ENCODE assay signal across 9 cellular contexts in the genomic region with DNA sequence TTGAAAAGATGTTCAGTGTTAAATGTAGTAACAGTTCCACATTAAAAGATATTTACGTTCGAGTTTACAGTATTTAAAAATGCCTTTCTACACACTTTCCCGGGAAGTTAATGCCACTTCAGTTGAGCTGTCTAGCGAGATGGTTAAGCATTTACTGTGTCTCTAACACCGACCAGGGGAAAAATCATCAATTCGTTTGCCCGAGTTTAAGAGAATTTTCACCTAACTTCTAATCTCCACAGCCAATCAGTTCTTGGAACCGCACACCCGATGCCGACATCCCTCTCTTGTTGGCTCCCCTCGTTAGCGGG. TPM values are rescaled to one million over a fixed set of nuclear protein-coding genes. Genes with fewer than 3 reads are reported as not detected.
DNase-seq lines count a peak whose midpoint lies in the region; ATAC-seq and TF ChIP-seq lines count a peak whose summit lies in the region.
"Had no signal": no experiment of that assay in that cellular context is flagged by ENCODE, and none has a peak within 500 bp of the region (broad histone marks: within the 10 kb centered on the region; RNA-seq: fewer than 3 reads in every experiment).

No MANE protein-coding gene starts in this region.

- TF ChIP-seq EP300 in stomach (IDR thresholded peaks at IDR 0.05), result no peak

- peaks cover 5% of the 10 kb centered on the region for H3K4me1 ChIP-seq in HEK293 (ENCODE audit: control insufficient read depth, insufficient read depth, low read length)
- peaks cover 20% of the 10 kb centered on the region for H3K4me1 ChIP-seq in iPS-15b (ENCODE audit: control insufficient read depth, insufficient read depth, low read length)
- H3K4me1 ChIP-seq in stomach, result peaks cover 48 to 81% (median 65%) of the 10 kb centered on the region in 4 donors

- H3K27me3 Mint-ChIP-seq in activated CD8-positive, alpha-beta T cell treated with anti-CD3 and anti-CD28 coated beads for 36 hours, result no peaks in the 10 kb centered on the region

- H3K4me3 Mint-ChIP-seq in activated CD8-positive, alpha-beta T cell treated with anti-CD3 and anti-CD28 coated beads for 36 hours, result peak overlapping the region; percentile 80

- peak; percentile 0 for ATAC-seq in activated CD8-positive, alpha-beta T cell treated with anti-CD3 and anti-CD28 coated beads for 36 hours
- ATAC-seq in HG03159 (IDR thresholded peaks at IDR 0.05; ENCODE audit: unreplicated experiment), result no peak

- no peak for TF ChIP-seq POLR2A in stomach (IDR thresholded peaks at IDR 0.05)

- H3K36me3 ChIP-seq in HEK293 (ENCODE audit: control insufficient read depth in 2 of 2, insufficient read depth in 1 of 2, low read length in 2 of 2) (peaks cover 0 to 4% of the 10 kb centered on the region in 2 experiments; a peak in 1 of 3 replicates), iPS-15b (ENCODE audit: control insufficient read depth, insufficient read depth, low read length) (no peaks in the 10 kb centered on the region), stomach (no peaks in the 10 kb centered on the region)

- peak overlapping the region; percentile 97 for H3K27ac Mint-ChIP-seq in activated CD8-positive, alpha-beta T cell treated with anti-CD3 and anti-CD28 coated beads for 36 hours

- peak overlapping the region; percentile 76 for H3K9ac ChIP-seq in iPS-15b (ENCODE audit: low read depth, low read length)

- H3K9me3 ChIP-seq in HEK293 (ENCODE audit: control insufficient read depth, insufficient read depth, low read depth, low read length) (no peaks in the 10 kb centered on the region), iPS-15b (ENCODE audit: control insufficient read depth, insufficient read depth, low read length) (no peaks in the 10 kb centered on the region), stomach (no peaks in the 10 kb centered on the region)

- H3K4me3 ChIP-seq in HEK293 (ENCODE audit: low read depth, low read length), result peak overlapping the region; percentile 80
- H3K4me3 ChIP-seq in iPS-15b (ENCODE audit: low read depth, low read length), result peak overlapping the region; percentile 77
- peak overlapping the region; percentile 57 to 86 (median 81) for H3K4me3 ChIP-seq in stomach

- H3K9me3 Mint-ChIP-seq in activated CD8-positive, alpha-beta T cell treated with anti-CD3 and anti-CD28 coated beads for 36 hours, result no peaks in the 10 kb centered on the region

- TF ChIP-seq CTCF in HEK293 (tag by site-specific recombination; IDR thresholded peaks at IDR 0.05) (no peak), stomach (IDR thresholded peaks at IDR 0.05) (no peak)
- no peak for TF ChIP-seq CTCF in activated CD8-positive, alpha-beta T cell treated with anti-CD3 and anti-CD28 coated beads for 36 hours (IDR thresholded peaks at IDR 0.05)

- H3K27ac ChIP-seq in HEK293 (ENCODE audit: extremely low read depth, low read depth, low read length) (peak overlapping the region; percentile 88), stomach (peak overlapping the region; percentile 93 to 99 (median 96))

- POLR2A ChIA-PET in HEK293 (lab: Yijun Ruan, JAX), result interaction anchor here (0.5 to 2.6 kb wide), 44 partner anchors 8 to 1240 kb away, joined by 3 to 38 read pairs (median 4); a partner anchor contains a TSS
- POLR2A ChIA-PET in activated CD8-positive, alpha-beta T cell treated with anti-CD3 and anti-CD28 coated beads for 36 hours (lab: Charles Lee), result interaction anchor here (0.7 to 7.5 kb wide), 10 partner anchors 8 to 761 kb away, joined by 3 to 50 read pairs (median 7); a partner anchor contains a TSS

- peaks cover 30% of the 10 kb centered on the region for H3K36me3 Mint-ChIP-seq in activated CD8-positive, alpha-beta T cell treated with anti-CD3 and anti-CD28 coated beads for 36 hours (ENCODE audit: low read depth)

- H3K27me3 ChIP-seq in iPS-15b (ENCODE audit: control insufficient read depth, insufficient read depth, low read length) (no peaks in the 10 kb centered on the region), stomach (no peaks in the 10 kb centered on the region)

- CTCF ChIA-PET in HEK293 (lab: Yijun Ruan, JAX), result interaction anchor here (0.6 to 1.8 kb wide), 8 partner anchors 10 to 238 kb away, joined by 3 to 9 read pairs (median 4); a partner anchor contains a TSS
- CTCF ChIA-PET in activated CD8-positive, alpha-beta T cell treated with anti-CD3 and anti-CD28 coated beads for 36 hours (lab: Charles Lee), result interaction anchor here (0.7 to 1.6 kb wide), 10 partner anchors 8 to 272 kb away, joined by 3 to 7 read pairs (median 4); a partner anchor contains a TSS

- WGBS in stomach, 5 donors, result 0 to 3% (median 2%) methylated on average over 12 of the region's 12 CpGs

- H3K4me1 Mint-ChIP-seq in activated CD8-positive, alpha-beta T cell treated with anti-CD3 and anti-CD28 coated beads for 36 hours (ENCODE audit: low read depth), result peaks cover 44% of the 10 kb centered on the region

- intact Hi-C loops in activated CD8-positive, alpha-beta T cell treated with anti-CD3 and anti-CD28 coated beads for 36 hours (cut with micrococcal nuclease), result loop anchor here (5.0 kb wide), 1 partner anchor 37 kb away; no protein-coding TSS in a partner anchor
- intact Hi-C loops in stomach (cut with DNase I; ENCODE audit: low total_unique reads), result no loop called here

- no peak for DNase-seq in activated CD8-positive, alpha-beta T cell treated with anti-CD3 and anti-CD28 coated beads for 36 hours
- DNase-seq in stomach (no peak), NCI-H1436 (lab: John Stamatoyannopoulos, UW) (no peak), HuH-7.5 (ENCODE audit: low spot score) (no peak)
- DNase-seq in activated CD4-positive, CD25-positive, alpha-beta regulatory T cell treated with anti-CD3 and anti-CD28 coated beads, Interleukin-2, amount 50 U/mL, for 72 hours, result no peak

TF ChIP-seq in HEK293, 187 proteins besides CTCF, POLR2A, EP300 and RAD21:
- TF ChIP-seq, protein P1, sequence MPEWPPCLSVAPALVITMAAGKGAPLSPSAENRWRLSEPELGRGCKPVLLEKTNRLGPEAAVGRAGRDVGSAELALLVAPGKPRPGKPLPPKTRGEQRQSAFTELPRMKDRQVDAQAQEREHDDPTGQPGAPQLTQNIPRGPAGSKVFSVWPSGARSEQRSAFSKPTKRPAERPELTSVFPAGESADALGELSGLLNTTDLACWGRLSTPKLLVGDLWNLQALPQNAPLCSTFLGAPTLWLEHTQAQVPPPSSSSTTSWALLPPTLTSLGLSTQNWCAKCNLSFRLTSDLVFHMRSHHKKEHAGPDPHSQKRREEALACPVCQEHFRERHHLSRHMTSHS (tag by site-specific recombination; IDR thresholded peaks at IDR 0.05), result no peak
- TF ChIP-seq, protein P2, sequence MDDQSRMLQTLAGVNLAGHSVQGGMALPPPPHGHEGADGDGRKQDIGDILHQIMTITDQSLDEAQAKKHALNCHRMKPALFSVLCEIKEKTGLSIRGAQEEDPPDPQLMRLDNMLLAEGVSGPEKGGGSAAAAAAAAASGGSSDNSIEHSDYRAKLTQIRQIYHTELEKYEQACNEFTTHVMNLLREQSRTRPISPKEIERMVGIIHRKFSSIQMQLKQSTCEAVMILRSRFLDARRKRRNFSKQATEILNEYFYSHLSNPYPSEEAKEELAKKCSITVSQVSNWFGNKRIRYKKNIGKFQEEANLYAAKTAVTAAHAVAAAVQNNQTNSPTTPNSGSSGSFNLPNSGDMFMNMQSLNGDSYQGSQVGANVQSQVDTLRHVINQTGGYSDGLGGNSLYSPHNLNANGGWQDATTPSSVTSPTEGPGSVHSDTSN (CRISPR knock-in tag; IDR thresholded peaks at IDR 0.05), result 0 out of 2 replicates have a peak, but pooled peaks have one; percentile 4

RNA-seq across cellular contexts. Expression of a gene that starts 58.2 kb away (rescaled TPM):
- not detected for total RNA-seq in activated CD8-positive, alpha-beta T cell treated with anti-CD3 and anti-CD28 coated beads for 36 hours
- total RNA-seq in stomach, result not detected
- under 1 TPM in 2 of 3 donors, not detected in 1; 0.08 to 0.68 TPM for polyA plus RNA-seq in stomach
- total RNA-seq: pulmonary artery endothelial cell had no signal
